Comparison of ENCODE assay signal across 17 cellular contexts in the genomic region with DNA sequence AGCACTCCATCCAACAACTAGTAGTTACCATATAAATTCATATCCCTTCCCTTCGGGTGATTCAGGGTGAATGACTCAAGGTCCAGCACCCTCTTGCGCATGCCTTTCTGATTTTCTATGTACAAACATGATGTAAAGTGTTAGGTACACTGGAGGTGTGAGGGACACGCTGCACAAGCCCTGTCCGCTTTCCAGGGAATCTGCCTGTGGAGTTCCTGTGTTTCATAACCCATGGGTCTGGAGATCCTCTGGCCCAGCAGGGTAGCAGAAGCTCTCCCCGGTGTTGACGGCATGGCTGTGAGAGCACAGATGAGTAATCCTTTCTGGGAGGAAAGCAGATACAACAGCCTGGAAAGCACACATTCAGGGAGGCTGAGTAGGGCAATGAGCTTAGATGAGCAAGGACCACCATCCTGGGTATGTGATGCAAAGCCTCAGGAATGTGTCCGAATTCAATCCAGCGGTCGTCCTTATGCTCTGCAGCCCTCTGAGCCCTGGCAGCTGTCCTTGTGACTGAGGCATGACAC.
A peak's percentile ranks its signal among the peaks of the same experiment; 100 is the strongest.
DNase-seq lines count a peak whose midpoint lies in the region; ATAC-seq and TF ChIP-seq lines count a peak whose summit lies in the region.
"Had no signal": no experiment of that assay in that cellular context is flagged by ENCODE, and none has a peak within 500 bp of the region (broad histone marks: within the 10 kb centered on the region; RNA-seq: fewer than 3 reads in every experiment).

No MANE protein-coding gene starts in this region.

- no peaks in the 10 kb centered on the region for H3K27me3 ChIP-seq in RWPE2 (ENCODE audit: insufficient read depth, poor library complexity, severe bottlenecking)
- H3K27me3 ChIP-seq in osteoblast (ENCODE audit: insufficient read depth, low read length), result no peaks in the 10 kb centered on the region
- H3K27me3 ChIP-seq: ascending aorta, BLaER1 had no signal

- no peaks in the 10 kb centered on the region for H3K79me2 ChIP-seq in osteoblast (ENCODE audit: insufficient read depth, low read length)

- peak; percentile 78 for ATAC-seq in RWPE2 (ENCODE audit: low read depth)
- no peak for ATAC-seq in HG02798 (IDR thresholded peaks at IDR 0.05; ENCODE audit: poor library complexity, unreplicated experiment)
- ATAC-seq in HG03565 (IDR thresholded peaks at IDR 0.05; ENCODE audit: unreplicated experiment), result no peak
- ATAC-seq in GM18868 (IDR thresholded peaks at IDR 0.05; ENCODE audit: unreplicated experiment), result no peak

- H2AFZ ChIP-seq in osteoblast (ENCODE audit: low read length), result peak overlapping the region; percentile 58

- H3K9me3 ChIP-seq in RWPE2 (ENCODE audit: severe bottlenecking), result no peaks in the 10 kb centered on the region
- no peaks in the 10 kb centered on the region for H3K9me3 ChIP-seq in osteoblast (ENCODE audit: low read depth, low read length)

- H3K4me2 ChIP-seq in osteoblast (ENCODE audit: insufficient read depth, low read length), result peak overlapping the region; percentile 57
- H3K4me2 ChIP-seq: BLaER1 had no signal

- H4K20me1 ChIP-seq in osteoblast (ENCODE audit: insufficient read depth, low read length), result no peaks in the 10 kb centered on the region
- H4K20me1 ChIP-seq: BLaER1 had no signal

- H3K36me3 ChIP-seq in RWPE2 (ENCODE audit: low read depth) (no peaks in the 10 kb centered on the region), osteoblast (ENCODE audit: insufficient read depth, low read length) (no peaks in the 10 kb centered on the region)
- H3K36me3 ChIP-seq: ascending aorta, BLaER1, WERI-Rb-1 had no signal

- H3K4me1 ChIP-seq in RWPE2 (ENCODE audit: insufficient read depth, poor library complexity, severe bottlenecking) (peaks cover 28% of the 10 kb centered on the region), osteoblast (ENCODE audit: insufficient read depth, low read length) (peaks cover 13% of the 10 kb centered on the region)
- H3K4me1 ChIP-seq: ascending aorta had no signal

- TF ChIP-seq CTCF in RWPE2 (IDR thresholded peaks at IDR 0.05; ENCODE audit: poor library complexity, severe bottlenecking) (no peak), fibroblast of mammary gland (conservative IDR thresholded peaks at IDR 0.05; ENCODE audit: control insufficient read depth, insufficient read depth, low read depth, low read length) (no peak), osteoblast (IDR thresholded peaks at IDR 0.05; ENCODE audit: extremely low read depth, low read depth, low read length) (no peak)

- H3K4me3 ChIP-seq in RWPE2 (ENCODE audit: severe bottlenecking) (no peak overlapping the region), fibroblast of mammary gland (ENCODE audit: control insufficient read depth, low read depth, low read length) (no peak overlapping the region), osteoblast (ENCODE audit: insufficient read depth, low read length) (peak overlapping the region; percentile 8)
- H3K4me3 ChIP-seq: ascending aorta, BLaER1, SK-N-MC had no signal

- DNase-seq in ELF-1 (ENCODE audit: low read depth, low spot score) (peak; percentile 56), RWPE2 (ENCODE audit: low spot score) (peak; percentile 65), fibroblast of mammary gland (ENCODE audit: low read depth) (peak; percentile 87), osteoblast (ENCODE audit: insufficient read length, low spot score, missing footprints) (peak; percentile 87), SIG-M5 treated with dmso at 0.1 percent for 504 hours (lab: John Stamatoyannopoulos, UW; ENCODE audit: unreplicated experiment) (no peak)
- DNase-seq: DND-41; NCI-H146; NCI-H748 treated with DMSO at 0.1 percent for 48 hours; stimulated activated CD4-positive, alpha-beta T cell treated with anti-CD3 and anti-CD28 coated beads, Interleukin-2, amount 100 ng/mL, for 48 hours; stimulated activated naive CD4-positive, alpha-beta T cell; WERI-Rb-1 had no signal

- H3K27ac ChIP-seq in RWPE2 (ENCODE audit: poor library complexity, severe bottlenecking) (peak overlapping the region; percentile 88), osteoblast (ENCODE audit: low read depth, low read length) (peak overlapping the region; percentile 14)
- H3K27ac ChIP-seq: ascending aorta, BLaER1, SK-N-MC, WERI-Rb-1 had no signal
